Comparison of ENCODE assay signal across 17 cellular contexts in genomic region chr15:69697913-69698312, GRCh38.
DNase-seq lines count a peak whose midpoint lies in the region; ATAC-seq, FAIRE-seq and TF ChIP-seq lines count a peak whose summit lies in the region.
"Had no signal": no experiment of that assay in that cellular context is flagged by ENCODE, and none has a peak within 500 bp of the region (broad histone marks: within the 10 kb centered on the region; RNA-seq: fewer than 3 reads in every experiment).

No MANE protein-coding gene starts in this region.

- TF ChIP-seq POLR2A in K562 (conservative IDR thresholded peaks at IDR 0.05), result no peak

- no peaks in the 10 kb centered on the region for H3K4me1 ChIP-seq in BE2C
- no peaks in the 10 kb centered on the region for H3K4me1 ChIP-seq in K562 (replicated peaks in 1 of 2; ENCODE audit: control insufficient read depth in 2 of 2, insufficient read depth in 2 of 2, low read length in 2 of 2)
- H3K4me1 ChIP-seq in PC-9 (replicated peaks; ENCODE audit: insufficient read depth), result no peaks in the 10 kb centered on the region

- no TSS peak for BruUV-seq in K562 (replicated peaks; lab: Mats Ljungman, UMichigan)
- no TSS peak for BruUV-seq in PC-9 (replicated peaks; lab: Mats Ljungman, UMichigan)

- H3F3A ChIP-seq in PC-9 (ENCODE audit: insufficient read depth, low read depth), result no peaks in the 10 kb centered on the region

- WGBS in K562 (ENCODE audit: insufficient coverage, low coverage, missing lambda C conversion rate), result 0% methylated on average over 3 of the region's 3 CpGs

- H3K79me2 ChIP-seq in K562 (ENCODE audit: control insufficient read depth, insufficient read depth, low read length) (no peaks in the 10 kb centered on the region), PC-9 (ENCODE audit: low read depth) (no peaks in the 10 kb centered on the region)

- in situ Hi-C loops in K562 (cut with MboI), result no loop called here
- in situ Hi-C loops in KBM-7 (cut with MboI; ENCODE audit: low pct_unique_long_range_greater_than_20kb, low sequenced_read_pairs), result no loop called here

- ATAC-seq in K562 (no peak), GM21717 (IDR thresholded peaks at IDR 0.05; ENCODE audit: unreplicated experiment) (no peak)
- ATAC-seq: GM23338 had no signal

- no peak for TF ChIP-seq EP300 in K562 (IDR thresholded peaks at IDR 0.05; ENCODE audit: low read length)

- H3K36me3 ChIP-seq in BE2C (no peaks in the 10 kb centered on the region), K562 (ENCODE audit: control insufficient read depth, insufficient read depth, low read length) (no peaks in the 10 kb centered on the region), PC-9 (ENCODE audit: low read depth) (no peaks in the 10 kb centered on the region)
- H3K36me3 ChIP-seq: BLaER1 treated with 17β-estradiol and CSF1 and Interleukin-3, amounts not matched to agents 10 nM and 100 nM; thoracic aorta had no signal

- H3K4me2 ChIP-seq in K562 (ENCODE audit: insufficient read depth, low read length) (no peak overlapping the region), PC-9 (no peak overlapping the region)
- H3K4me2 ChIP-seq: GM23338 had no signal

- H3K27ac ChIP-seq in K562 (ENCODE audit: extremely low read depth, low read depth, low read length), result no peak overlapping the region
- H3K27ac ChIP-seq in PC-9, result no peak overlapping the region
- H3K27ac ChIP-seq: BLaER1 treated with 17β-estradiol and CSF1 and Interleukin-3, amounts not matched to agents 10 nM and 100 nM; epithelial cell of prostate; thoracic aorta had no signal

- peak; percentile 21 for DNase-seq in BE2C
- no peak for DNase-seq in GM18507 (ENCODE audit: extremely low spot score, insufficient read length, low read depth)
- DNase-seq in NCI-H2227 treated with DMSO at 0.1 percent for 48 hours (lab: John Stamatoyannopoulos, UW), result peak; percentile 62
- no peak for DNase-seq in K562 (ENCODE audit: extremely low read depth in 1 of 4, low spot score in 3 of 4)
- no peak for DNase-seq in KBM-7
- DNase-seq in PC-9, result no peak
- DNase-seq in HuH-7.5 (ENCODE audit: low spot score), result no peak
- DNase-seq: EL; glutamatergic neuron; mammary epithelial cell; NCI-H774; stimulated activated CD4-positive, alpha-beta T cell treated with anti-CD3 and anti-CD28 coated beads, Interleukin-2, amount 100 ng/mL, for 24 hours had no signal

- H3K9me1 ChIP-seq in K562 (ENCODE audit: control insufficient read depth, insufficient read depth, low read length), result no peaks in the 10 kb centered on the region

- H2AFZ ChIP-seq in K562 (ENCODE audit: low read depth, low read length) (no peak overlapping the region), PC-9 (no peak overlapping the region)

- POLR2A ChIA-PET in K562 (lab: Yijun Ruan, JAX), result no interaction called here
- POLR2A ChIA-PET in PC-9 (lab: Charles Lee; ENCODE audit: unreplicated experiment), result no interaction called here

- FAIRE-seq in GM18507 (lab: Jason Lieb, UNC) (peak; percentile 29), K562 (lab: Jason Lieb, UNC) (no peak)

- intact Hi-C loops in K562 (cut with micrococcal nuclease), result no loop called here
- intact Hi-C loops in PC-9 (cut with micrococcal nuclease; ENCODE audit: unreplicated experiment), result no loop called here

- H3K4me3 ChIP-seq in BE2C (ENCODE audit: low read depth, low read length), result no peak overlapping the region
- H3K4me3 ChIP-seq in K562, result no peak overlapping the region
- no peak overlapping the region for H3K4me3 ChIP-seq in PC-9
- H3K4me3 ChIP-seq: BLaER1 treated with 17β-estradiol and CSF1 and Interleukin-3, amounts not matched to agents 10 nM and 100 nM; GM23338; thoracic aorta had no signal

- CTCF ChIA-PET in K562 (lab: Yijun Ruan, JAX; ENCODE audit: low intra/inter-chr PET ratio) (no interaction called here), PC-9 (lab: Charles Lee) (no interaction called here)

- no peaks in the 10 kb centered on the region for H4K20me1 ChIP-seq in K562 (replicated peaks; ENCODE audit: control insufficient read depth, insufficient read depth, low read length)
- H4K20me1 ChIP-seq in PC-9 (ENCODE audit: insufficient read depth), result no peaks in the 10 kb centered on the region

- H3K9me3 ChIP-seq in BE2C (no peaks in the 10 kb centered on the region), K562 (replicated peaks; ENCODE audit: control insufficient read depth, insufficient read depth, low read depth, low read length) (no peaks in the 10 kb centered on the region), PC-9 (ENCODE audit: insufficient read depth, low read depth) (no peaks in the 10 kb centered on the region)
- H3K9me3 ChIP-seq: thoracic aorta had no signal

- TF ChIP-seq RAD21 in K562 (CRISPR knock-in tag; conservative IDR thresholded peaks at IDR 0.05 in 1 of 2, IDR thresholded peaks at IDR 0.05 in 1 of 2), result no peak

- H3K9me2 ChIP-seq in PC-9 (ENCODE audit: insufficient read depth), result no peaks in the 10 kb centered on the region

- TF ChIP-seq CTCF in BE2C (IDR thresholded peaks at IDR 0.05; ENCODE audit: low read depth, low read length) (no peak), K562 (IDR thresholded peaks at IDR 0.05 in 2 of 3, conservative IDR thresholded peaks at IDR 0.05 in 1 of 3; ENCODE audit: insufficient read depth in 2 of 3, low read depth in 1 of 3, low read length in 3 of 3) (no peak), PC-9 (conservative IDR thresholded peaks at IDR 0.05) (no peak)

- H3K9ac ChIP-seq in K562 (ENCODE audit: insufficient read depth in 1 of 2, low read depth in 2 of 2, low read length in 2 of 2), result no peak overlapping the region
- H3K9ac ChIP-seq: BLaER1 treated with 17β-estradiol and CSF1 and Interleukin-3, amounts not matched to agents 10 nM and 100 nM had no signal

- H3K27me3 ChIP-seq in BE2C (no peaks in the 10 kb centered on the region), K562 (ENCODE audit: control insufficient read depth in 2 of 2, insufficient read depth in 2 of 2, low read length in 2 of 2) (peaks cover 0 to 4% of the 10 kb centered on the region in 2 experiments; a peak in 1 of 5 replicates), PC-9 (ENCODE audit: insufficient read depth, low read depth) (no peaks in the 10 kb centered on the region)

TF ChIP-seq in K562, 482 proteins besides CTCF, POLR2A, EP300 and RAD21:
- no peak for TF ChIP-seq ARID2 (IDR thresholded peaks at IDR 0.05)
- no peak for TF ChIP-seq EWSR1 (IDR thresholded peaks at IDR 0.05; ENCODE audit: borderline replicate concordance, low read depth, partially characterized antibody)
- TF ChIP-seq SMARCA5 (IDR thresholded peaks at IDR 0.05), result no peak
- peak; percentile 58 for TF ChIP-seq NFIC (IDR thresholded peaks at IDR 0.05)
- TF ChIP-seq PTBP1 (IDR thresholded peaks at IDR 0.05; ENCODE audit: low read depth, low read length), result no peak
- no peak for TF ChIP-seq RFX1 (IDR thresholded peaks at IDR 0.05)
- TF ChIP-seq FOXO4 (CRISPR knock-in tag; IDR thresholded peaks at IDR 0.05), result no peak

Comparison
In these comparisons a context has a peak if more than half of its experiments do, and no peak if none do; other contexts are left out.
1. DNase-seq: peak in BE2C (single experiment) and NCI-H2227 treated with DMSO at 0.1 percent for 48 hours (single experiment); none in GM18507 (single experiment), K562 (0 of 4), KBM-7 (single experiment), PC-9 (0 of 2) and HuH-7.5 (single experiment).